31 cellular contexts compared by ENCODE assay signal in the genomic region with DNA sequence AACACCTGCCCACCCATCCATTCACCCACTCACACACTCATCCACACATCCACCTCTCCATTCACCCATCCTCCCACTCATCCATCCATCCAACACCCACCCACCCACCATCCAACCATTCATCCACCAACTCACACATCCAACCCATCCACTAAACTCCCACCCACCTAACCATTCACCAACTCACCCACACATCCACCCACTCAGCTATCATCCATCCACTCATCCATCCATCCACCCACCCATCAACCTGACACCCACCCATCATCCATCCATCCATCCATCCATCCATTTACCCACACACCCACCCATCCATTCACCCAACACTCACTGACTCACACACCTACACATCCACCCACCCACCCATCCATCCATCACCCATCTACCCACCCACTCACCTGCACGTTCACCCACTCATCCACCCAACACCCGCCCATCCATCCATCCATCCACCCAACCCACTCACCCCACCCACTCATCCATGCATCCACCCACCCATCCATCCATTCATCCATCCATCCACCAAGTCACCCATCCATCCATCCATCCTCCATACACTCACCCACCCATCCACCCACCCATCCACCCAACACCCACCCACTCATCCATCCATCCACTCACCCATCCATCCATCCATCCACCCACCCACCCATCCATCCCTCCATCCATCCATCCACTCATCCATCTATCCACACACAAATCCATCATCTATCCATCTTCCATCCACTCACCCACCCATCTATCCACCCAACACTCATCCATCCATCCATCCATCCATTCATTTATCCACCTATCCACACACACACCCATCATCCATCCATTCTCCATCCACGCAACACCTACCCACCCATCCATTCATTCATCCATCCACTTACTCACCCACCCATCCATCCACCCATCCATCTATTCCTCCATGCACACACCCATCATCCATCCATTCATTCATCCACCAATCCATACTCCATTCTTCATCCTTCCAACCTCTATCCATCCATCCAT. TPM values are rescaled to one million over a fixed set of nuclear protein-coding genes. Genes with fewer than 3 reads are reported as not detected.
"Had no signal": no experiment of that assay in that cellular context is flagged by ENCODE, and none has a peak within 500 bp of the region (broad histone marks: within the 10 kb centered on the region; RNA-seq: fewer than 3 reads in every experiment).

No MANE protein-coding gene starts in this region.

- H3K36me3 ChIP-seq: left lung, pancreas, right atrium auricular region, thoracic aorta, upper lobe of left lung, vagina had no signal

- H3K27ac ChIP-seq: ascending aorta, left lung, pancreas, psoas muscle, right atrium auricular region, thoracic aorta, upper lobe of left lung, vagina had no signal

- H3K9me3 Mint-ChIP-seq: activated B cell treated with CpG ODN at 0.5 μM for 24 hours; T-helper 2 cell treated with Interferon-gamma antibody and Interleukin-4, amounts not matched to agents 5 μg/mL and 100 μg/mL, for 36 hours had no signal

- H3K27ac Mint-ChIP-seq: activated B cell treated with CpG ODN at 0.5 μM for 24 hours; activated CD8-positive, alpha-beta T cell treated with anti-CD3 and anti-CD28 coated beads, Interleukin-2, amount 10 ng/mL, durations not matched to agents 7 days and 5 days; activated naive CD8-positive, alpha-beta T cell treated with anti-CD3 and anti-CD28 coated beads, Interleukin-2, amount 10 ng/mL, durations not matched to agents 7 days and 5 days; immature natural killer cell; nephron progenitor cell; T-helper 2 cell treated with Interferon-gamma antibody and Interleukin-4, amounts not matched to agents 5 μg/mL and 100 μg/mL, for 36 hours had no signal

- H3K36me3 Mint-ChIP-seq: activated naive CD8-positive, alpha-beta T cell treated with anti-CD3 and anti-CD28 coated beads, Interleukin-2, amount 10 ng/mL, durations not matched to agents 7 days and 5 days; brain; immature natural killer cell had no signal

- H3K27me3 ChIP-seq: ascending aorta, pancreas, right atrium auricular region, upper lobe of left lung, vagina had no signal

- H3K4me1 ChIP-seq: ascending aorta, left lung, pancreas, psoas muscle, right atrium auricular region, upper lobe of left lung, vagina had no signal

- H3K9me3 ChIP-seq: ascending aorta, left lung, mucosa of descending colon, pancreas, psoas muscle, right atrium auricular region, thoracic aorta, upper lobe of left lung, vagina had no signal

- FAIRE-seq: pancreas had no signal

- ATAC-seq: activated CD8-positive, alpha-beta T cell treated with anti-CD3 and anti-CD28 coated beads, Interleukin-2, amount 10 ng/mL, durations not matched to agents 7 days and 5 days; esophagus mucosa; left lung; mucosa of descending colon; pancreas; psoas muscle; stimulated activated naive CD8-positive, alpha-beta T cell treated with anti-CD3 and anti-CD28 coated beads, Interleukin-15, Interleukin-2, amounts not matched to agents 100 U/mL and 50 U/mL, for 24 hours had no signal

- H3K4me3 ChIP-seq: ascending aorta, left lung, lung, mucosa of descending colon, pancreas, psoas muscle, right atrium auricular region, thoracic aorta, upper lobe of left lung, vagina had no signal

- H3K4me1 Mint-ChIP-seq: activated B cell treated with CpG ODN at 0.5 μM for 24 hours, immature natural killer cell, nephron progenitor cell had no signal

- H3K4me3 Mint-ChIP-seq: activated B cell treated with CpG ODN at 0.5 μM for 24 hours; activated CD8-positive, alpha-beta T cell treated with anti-CD3 and anti-CD28 coated beads, Interleukin-2, amount 10 ng/mL, durations not matched to agents 7 days and 5 days; activated naive CD8-positive, alpha-beta T cell treated with anti-CD3 and anti-CD28 coated beads, Interleukin-2, amount 10 ng/mL, durations not matched to agents 7 days and 5 days; brain; immature natural killer cell; nephron progenitor cell; T-helper 2 cell treated with Interferon-gamma antibody and Interleukin-4, amounts not matched to agents 5 μg/mL and 100 μg/mL, for 36 hours had no signal

- DNase-seq: activated CD4-positive, alpha-beta T cell treated with anti-CD3 and anti-CD28 coated beads, Interleukin-2, amount 50 U/mL, for 1 hour; activated CD8-positive, alpha-beta T cell treated with anti-CD3 and anti-CD28 coated beads, Interleukin-2, amount 10 ng/mL, durations not matched to agents 7 days and 5 days; activated naive CD8-positive, alpha-beta T cell treated with anti-CD3 and anti-CD28 coated beads, Interleukin-2, amount 10 ng/mL, durations not matched to agents 7 days and 5 days; cortex of kidney; foreskin fibroblast; hippocampal formation; immature natural killer cell; mesendoderm; nephron progenitor cell; psoas muscle; stimulated activated CD4-positive, alpha-beta T cell treated with anti-CD3 and anti-CD28 coated beads, Interleukin-2, amount 100 ng/mL, for 48 hours; stimulated activated naive CD8-positive, alpha-beta T cell treated with anti-CD3 and anti-CD28 coated beads, Interleukin-15, Interleukin-2, amounts not matched to agents 100 U/mL and 50 U/mL, for 24 hours; T-helper 1 cell had no signal

RNA-seq across cellular contexts. Expression of gene PRDM16, which starts 17.4 kb away (rescaled TPM):
- total RNA-seq: activated B cell treated with CpG ODN at 0.5 μM for 24 hours; activated naive CD8-positive, alpha-beta T cell treated with anti-CD3 and anti-CD28 coated beads, Interleukin-2, amount 10 ng/mL, durations not matched to agents 7 days and 5 days; myocyte had no signal

RNA-seq across cellular contexts. Expression of gene ACTRT2, which starts 30.3 kb away (rescaled TPM):
- total RNA-seq: activated B cell treated with CpG ODN at 0.5 μM for 24 hours; activated CD8-positive, alpha-beta T cell treated with anti-CD3 and anti-CD28 coated beads, Interleukin-2, amount 10 ng/mL, durations not matched to agents 7 days and 5 days; activated naive CD8-positive, alpha-beta T cell treated with anti-CD3 and anti-CD28 coated beads, Interleukin-2, amount 10 ng/mL, durations not matched to agents 7 days and 5 days; ascending aorta; cardiac septum; cerebellum; esophagus mucosa; kidney epithelial cell; left lung; lung; mucosa of descending colon; myocyte; pancreas; psoas muscle; right atrium auricular region; skeletal muscle tissue; thoracic aorta; upper lobe of left lung; vagina had no signal
